In genomic region chr5:142808778-142809606, GRCh38 we compare ENCODE assay signal across 1 cellular context.
A peak's percentile ranks its signal among the peaks of the same experiment; 100 is the strongest.
TF ChIP-seq lines count a peak whose summit lies in the region.

No MANE protein-coding gene starts in this region.

TF ChIP-seq in K562, 482 proteins besides CTCF, POLR2A, EP300 and RAD21:
- no peak for TF ChIP-seq U2AF1 (optimal IDR thresholded peaks at IDR 0.05; ENCODE audit: low read depth, low read length)
- no peak for TF ChIP-seq SMAD3 (CRISPR knock-in tag; conservative IDR thresholded peaks at IDR 0.05)
- TF ChIP-seq PTTG1 (tag; IDR thresholded peaks at IDR 0.05; ENCODE audit: low read depth), result no peak
- no peak for TF ChIP-seq HOXB6 (CRISPR knock-in tag; IDR thresholded peaks at IDR 0.05; ENCODE audit: borderline replicate concordance)
- no peak for TF ChIP-seq PCBP1 (IDR thresholded peaks at IDR 0.05; ENCODE audit: low read depth, low read length, poor library complexity, severe bottlenecking)
- peak; percentile 46; the same call in 1 of the 2 replicates for TF ChIP-seq NFIC (IDR thresholded peaks at IDR 0.05)
